Comparison of ENCODE assay signal across 8 cellular contexts in genomic region chr5:132526290-132526973, GRCh38. TPM values are rescaled to one million over a fixed set of nuclear protein-coding genes. Genes with fewer than 3 reads are reported as not detected.
DNase-seq lines count a peak whose midpoint lies in the region; ATAC-seq and TF ChIP-seq lines count a peak whose summit lies in the region.

No MANE protein-coding gene starts in this region.

- ATAC-seq in GM21423 (IDR thresholded peaks at IDR 0.05; ENCODE audit: unreplicated experiment): peak; percentile 41

- TF ChIP-seq CTCF in Caco-2 (IDR thresholded peaks at IDR 0.05; ENCODE audit: insufficient read depth in 1 of 2, low read depth in 1 of 2, low read length in 1 of 2, severe bottlenecking in 1 of 2, unreplicated experiment in 1 of 2) (peak; percentile 84 to 94), cardiac fibroblast (IDR thresholded peaks at IDR 0.05; ENCODE audit: low read depth, low read length) (peak; percentile 74)

- H3K27me3 Mint-ChIP-seq in Caco-2 (ENCODE audit: insufficient read depth, unreplicated experiment): peaks cover 1% of the 10 kb centered on the region
- no peaks in the 10 kb centered on the region for H3K27me3 Mint-ChIP-seq in T-helper 1 cell treated with Interleukin-12 subunit alpha and Interleukin-12 subunit beta and Interleukin-4 antibody, amounts not matched to agents 30 μg/mL and 1 μg/mL, for 36 hours (ENCODE audit: low read depth)

- peak overlapping the region; percentile 15 for H3K4me3 Mint-ChIP-seq in Caco-2 (ENCODE audit: unreplicated experiment)
- no peak overlapping the region for H3K4me3 Mint-ChIP-seq in T-helper 1 cell treated with Interleukin-12 subunit alpha and Interleukin-12 subunit beta and Interleukin-4 antibody, amounts not matched to agents 30 μg/mL and 1 μg/mL, for 36 hours

- H3K4me3 ChIP-seq in Caco-2 (ENCODE audit: low read depth, low read length): peak overlapping the region; percentile 19; the same call in 1 of the 2 replicates
- H3K4me3 ChIP-seq in cardiac fibroblast (replicated peaks in 1 of 2; ENCODE audit: low read depth in 2 of 2, low read length in 2 of 2): no peak overlapping the region

- no TSS peak for BruUV-seq in Caco-2 (replicated peaks; lab: Mats Ljungman, UMichigan)

- H3K4me1 Mint-ChIP-seq in Caco-2 (ENCODE audit: low read depth, unreplicated experiment): peaks cover under 1% of the 10 kb centered on the region
- H3K4me1 Mint-ChIP-seq in T-helper 1 cell treated with Interleukin-12 subunit alpha and Interleukin-12 subunit beta and Interleukin-4 antibody, amounts not matched to agents 30 μg/mL and 1 μg/mL, for 36 hours (ENCODE audit: low read depth): peaks cover 46% of the 10 kb centered on the region

- no peaks in the 10 kb centered on the region for H3K27me3 ChIP-seq in Caco-2 (replicated peaks; ENCODE audit: control insufficient read depth, insufficient read depth, low read length)

- no peak overlapping the region for H3K27ac Mint-ChIP-seq in Caco-2 (ENCODE audit: unreplicated experiment)
- H3K27ac Mint-ChIP-seq in T-helper 1 cell treated with Interleukin-12 subunit alpha and Interleukin-12 subunit beta and Interleukin-4 antibody, amounts not matched to agents 30 μg/mL and 1 μg/mL, for 36 hours: peak overlapping the region; percentile 24

- CTCF ChIA-PET in Caco-2 (lab: Charles Lee): interaction anchor here (0.6 to 2.0 kb wide), 15 partner anchors 13 to 294 kb away, joined by 3 to 14 read pairs (median 4); partner anchors contain the start of genes KIF3A and RAD50

- POLR2A ChIA-PET in Caco-2 (lab: Charles Lee): interaction anchor here (1.9 kb wide), 1 partner anchor 30 kb away, joined by 5 read pairs; the partner anchor contains the start of gene RAD50

- no peaks in the 10 kb centered on the region for H3K4me1 ChIP-seq in Caco-2

- no peaks in the 10 kb centered on the region for H3K36me3 ChIP-seq in Caco-2 (ENCODE audit: control insufficient read depth, insufficient read depth, low read length)

- H3K9me3 Mint-ChIP-seq in Caco-2 (ENCODE audit: unreplicated experiment): peaks cover 12% of the 10 kb centered on the region
- peaks cover 7% of the 10 kb centered on the region for H3K9me3 Mint-ChIP-seq in T-helper 1 cell treated with Interleukin-12 subunit alpha and Interleukin-12 subunit beta and Interleukin-4 antibody, amounts not matched to agents 30 μg/mL and 1 μg/mL, for 36 hours

- H3K9me3 ChIP-seq in Caco-2: no peaks in the 10 kb centered on the region

- intact Hi-C loops in Caco-2 (cut with micrococcal nuclease; ENCODE audit: unreplicated experiment): loop anchor here (1.0 to 10.0 kb wide), 5 partner anchors 30 to 294 kb away; partner anchors contain the start of genes IL4 and RAD50

- H3K36me3 Mint-ChIP-seq in Caco-2 (ENCODE audit: insufficient read depth, unreplicated experiment): no peaks in the 10 kb centered on the region
- H3K36me3 Mint-ChIP-seq in T-helper 1 cell treated with Interleukin-12 subunit alpha and Interleukin-12 subunit beta and Interleukin-4 antibody, amounts not matched to agents 30 μg/mL and 1 μg/mL, for 36 hours (ENCODE audit: low read depth): no peaks in the 10 kb centered on the region

- peak; percentile 63 to 84 for DNase-seq in Caco-2
- peak; percentile 49 for DNase-seq in MV-4-11 (lab: John Stamatoyannopoulos, UW)
- peak; percentile 69 to 72 for DNase-seq in cardiac fibroblast (ENCODE audit: low read depth in 2 of 2)
- DNase-seq in kidney tubule cell (ENCODE audit: low spot score): peak; percentile 75
- DNase-seq in stimulated activated CD8-positive, alpha-beta memory T cell treated with anti-CD3 and anti-CD28 coated beads, Interleukin-2, amount 100 ng/mL, for 48 hours (ENCODE audit: low read depth in 2 of 2): peak; percentile 19 to 23
- no peak for DNase-seq in effector CD8-positive, alpha-beta T cell (lab: John Stamatoyannopoulos, UW)

RNA-seq across cellular contexts. Expression of gene IL5, which starts 16.9 kb away (rescaled TPM):
- total RNA-seq in Caco-2 (2022): not detected in 2 replicates

RNA-seq across cellular contexts. Expression of gene RAD50, which starts 30.3 kb away (rescaled TPM):
- total RNA-seq in Caco-2 (2022): 53.2 and 58.2 TPM in 2 replicates

RNA-seq across cellular contexts. Expression of gene IRF1, which starts 35.9 kb away (rescaled TPM):
- 16.0 and 16.8 TPM in 2 replicates for total RNA-seq in Caco-2 (2022)
